31 cellular contexts compared by ENCODE assay signal in genomic region chr10:116555882-116556281, GRCh38. TPM values are rescaled to one million over a fixed set of nuclear protein-coding genes. Genes with fewer than 3 reads are reported as not detected.
"Had no signal": no experiment of that assay in that cellular context is flagged by ENCODE, and none has a peak within 500 bp of the region (broad histone marks: within the 10 kb centered on the region; RNA-seq: fewer than 3 reads in every experiment).

No MANE protein-coding gene starts in this region.

- DNase-seq: activated B cell treated with CpG ODN at 0.5 μM for 24 hours; activated CD4-positive, alpha-beta memory T cell treated with anti-CD3 and anti-CD28 coated beads, Interleukin-2, amount 10 ng/mL, durations not matched to agents 7 days and 5 days; activated CD4-positive, alpha-beta T cell treated with anti-CD3 and anti-CD28 coated beads for 4 hours; activated CD4-positive, alpha-beta T cell treated with anti-CD3 and anti-CD28 coated beads, Interleukin-2, amount 10 ng/mL, durations not matched to agents 24 days and 14 days; activated CD4-positive, alpha-beta T cell treated with anti-CD3 and anti-CD28 coated beads, Interleukin-2, amount 50 U/mL, for 48 hours; activated CD4-positive, CD25-positive, alpha-beta regulatory T cell treated with anti-CD3 and anti-CD28 coated beads, Interleukin-2, amount 50 U/mL, for 72 hours; activated CD8-positive, alpha-beta memory T cell treated with anti-CD3 and anti-CD28 coated beads for 24 hours; activated CD8-positive, alpha-beta memory T cell treated with anti-CD3 and anti-CD28 coated beads, Interleukin-2, amount 10 ng/mL, durations not matched to agents 7 days and 5 days; activated CD8-positive, alpha-beta memory T cell treated with anti-CD3 and anti-CD28 coated beads, Interleukin-2, amount 50 U/mL, for 48 hours; activated CD8-positive, alpha-beta T cell treated with anti-CD3 and anti-CD28 coated beads, Interleukin-2, amount 10 ng/mL, durations not matched to agents 7 days and 5 days; activated effector memory CD4-positive, alpha-beta T cell treated with Interleukin-2 at 50 U/mL for 16 hours; activated gamma-delta T cell; activated naive CD4-positive, alpha-beta T cell treated with anti-CD3 and anti-CD28 coated beads, Interleukin-2, amount 10 ng/mL, durations not matched to agents 7 days and 5 days; activated naive CD4-positive, alpha-beta T cell treated with Interleukin-2 at 50 U/mL for 16 hours; activated naive CD8-positive, alpha-beta T cell treated with anti-CD3 and anti-CD28 coated beads, Interleukin-2, amount 10 ng/mL, durations not matched to agents 7 days and 5 days; activated naive CD8-positive, alpha-beta T cell treated with anti-CD3 and anti-CD28 coated beads, Interleukin-2, amount 50 U/mL, for 24 hours; activated T-cell treated with anti-CD3 and anti-CD28 coated beads, Interleukin-2, amount 50 U/mL, for 24 hours; activated T-cell treated with anti-CD3 and anti-CD28 coated beads, Interleukin-2, amount 50 U/mL, for 48 hours; amygdala; anterior cingulate cortex; brain microvascular endothelial cell; central memory CD4-positive, alpha-beta T cell; T-helper 2 cell; T-helper 9 cell had no signal

- H3K27me3 ChIP-seq: ascending aorta, brain microvascular endothelial cell, breast epithelium had no signal

- H3K36me3 ChIP-seq: ascending aorta, brain microvascular endothelial cell, breast epithelium had no signal

- H3K4me1 ChIP-seq: ascending aorta, breast epithelium had no signal

- ATAC-seq: activated CD8-positive, alpha-beta memory T cell treated with anti-CD3 and anti-CD28 coated beads, Interleukin-2, amount 10 ng/mL, durations not matched to agents 7 days and 5 days; activated CD8-positive, alpha-beta T cell treated with anti-CD3 and anti-CD28 coated beads, Interleukin-2, amount 10 ng/mL, durations not matched to agents 7 days and 5 days; activated naive CD8-positive, alpha-beta T cell treated with anti-CD3 and anti-CD28 coated beads, Interleukin-2, amount 50 U/mL, for 24 hours had no signal

- H3K27ac ChIP-seq: ascending aorta, brain microvascular endothelial cell, breast epithelium, VCaP had no signal

- FAIRE-seq: TTC549 had no signal

- H3K9me3 ChIP-seq: ascending aorta, breast epithelium had no signal

- H3K4me3 ChIP-seq: ascending aorta, breast epithelium had no signal

RNA-seq across cellular contexts. Expression of gene PNLIP, which starts 10.2 kb away (rescaled TPM):
- total RNA-seq: activated B cell treated with CpG ODN at 0.5 μM for 24 hours; activated CD4-positive, alpha-beta memory T cell treated with anti-CD3 and anti-CD28 coated beads, Interleukin-2, amount 10 ng/mL, durations not matched to agents 7 days and 5 days; activated CD4-positive, alpha-beta T cell treated with anti-CD3 and anti-CD28 coated beads, Interleukin-2, amount 10 ng/mL, durations not matched to agents 24 days and 14 days; activated CD8-positive, alpha-beta memory T cell treated with anti-CD3 and anti-CD28 coated beads, Interleukin-2, amount 10 ng/mL, durations not matched to agents 7 days and 5 days; activated CD8-positive, alpha-beta T cell treated with anti-CD3 and anti-CD28 coated beads, Interleukin-2, amount 10 ng/mL, durations not matched to agents 7 days and 5 days; activated naive CD8-positive, alpha-beta T cell treated with anti-CD3 and anti-CD28 coated beads, Interleukin-2, amount 10 ng/mL, durations not matched to agents 7 days and 5 days; activated T-helper 2 cell treated with anti-CD3 and anti-CD28 coated beads, Interferon-gamma antibody, Interleukin-2, Interleukin-4, amounts not matched to agents 10 μg/mL and 5 μg/mL and 100 μg/mL, durations not matched to agents 14 hours and 24 hours and 36 hours; ascending aorta; breast epithelium; cardiac septum; cerebellum had no signal

RNA-seq across cellular contexts. Expression of gene PNLIPRP1, which starts 34.9 kb away (rescaled TPM):
- total RNA-seq: activated B cell treated with CpG ODN at 0.5 μM for 24 hours; activated CD4-positive, alpha-beta memory T cell treated with anti-CD3 and anti-CD28 coated beads, Interleukin-2, amount 10 ng/mL, durations not matched to agents 7 days and 5 days; activated CD4-positive, alpha-beta T cell treated with anti-CD3 and anti-CD28 coated beads, Interleukin-2, amount 10 ng/mL, durations not matched to agents 24 days and 14 days; activated CD8-positive, alpha-beta memory T cell treated with anti-CD3 and anti-CD28 coated beads, Interleukin-2, amount 10 ng/mL, durations not matched to agents 7 days and 5 days; activated CD8-positive, alpha-beta T cell treated with anti-CD3 and anti-CD28 coated beads, Interleukin-2, amount 10 ng/mL, durations not matched to agents 7 days and 5 days; activated naive CD8-positive, alpha-beta T cell treated with anti-CD3 and anti-CD28 coated beads, Interleukin-2, amount 10 ng/mL, durations not matched to agents 7 days and 5 days; activated T-helper 2 cell treated with anti-CD3 and anti-CD28 coated beads, Interferon-gamma antibody, Interleukin-2, Interleukin-4, amounts not matched to agents 10 μg/mL and 5 μg/mL and 100 μg/mL, durations not matched to agents 14 hours and 24 hours and 36 hours; ascending aorta; breast epithelium; cardiac septum; cerebellum had no signal
